ENCODE assay signal across 1 cellular context in genomic region chr2:15189236-15189635, GRCh38.
TF ChIP-seq lines count a peak whose summit lies in the region.

No MANE protein-coding gene starts in this region.

TF ChIP-seq in HCT116, 20 proteins besides CTCF, POLR2A, EP300 and RAD21 (continued from another document):
- no peak for TF ChIP-seq REST (IDR thresholded peaks at IDR 0.05; ENCODE audit: low read depth)
- no peak for TF ChIP-seq EZH2 (IDR thresholded peaks at IDR 0.05)
- TF ChIP-seq SP1 (IDR thresholded peaks at IDR 0.05; ENCODE audit: low read depth): no peak
- TF ChIP-seq EZH2phosphoT487 (IDR thresholded peaks at IDR 0.05; ENCODE audit: borderline replicate concordance): no peak
